Comparison of ENCODE assay signal across 8 cellular contexts in genomic region chr14:73786942-73787759, GRCh38.
DNase-seq lines count a peak whose midpoint lies in the region; ATAC-seq, FAIRE-seq and TF ChIP-seq lines count a peak whose summit lies in the region.

No MANE protein-coding gene starts in this region.

- H3K4me1 ChIP-seq in ES-I3 (ENCODE audit: insufficient read depth, low read length) (peaks cover 32% of the 10 kb centered on the region), H9 (ENCODE audit: insufficient read depth, low read length) (peaks cover 3% of the 10 kb centered on the region; the same call in 1 of the 2 replicates), Panc1 (ENCODE audit: control insufficient read depth, insufficient read depth, low read length) (peaks cover 57% of the 10 kb centered on the region), cardiac muscle cell (ENCODE audit: low read depth) (peaks cover 45% of the 10 kb centered on the region), pancreas (peaks cover 22 to 33% (median 32%) of the 10 kb centered on the region in 3 donors)

- in situ Hi-C loops in Panc1 (cut with HindIII; ENCODE audit: low pct_unique_long_range_greater_than_20kb, low sequenced_read_pairs), result no loop called here

- no peak for TF ChIP-seq CTCF in H9 (conservative IDR thresholded peaks at IDR 0.05)
- no peak for TF ChIP-seq CTCF in Panc1 (IDR thresholded peaks at IDR 0.05)
- no peak for TF ChIP-seq CTCF in cardiac muscle cell (IDR thresholded peaks at IDR 0.05; ENCODE audit: low read depth, low read length)
- no peak for TF ChIP-seq CTCF in pancreas (IDR thresholded peaks at IDR 0.05)

- ATAC-seq in Panc1 (peak; percentile 68), pancreas (peak; percentile 39 to 75 (median 60)), HG03571 (IDR thresholded peaks at IDR 0.05; ENCODE audit: unreplicated experiment) (no peak)

- no TSS peak for BruUV-seq in Panc1 (replicated peaks; lab: Mats Ljungman, UMichigan)

- H2BK5ac ChIP-seq in H9 (ENCODE audit: insufficient read length, low read length), result no peak overlapping the region

- peaks cover 38 to 48% of the 10 kb centered on the region in 2 experiments for H3K4me1 Mint-ChIP-seq in H9
- H3K4me1 Mint-ChIP-seq in activated naive CD4-positive, alpha-beta T cell treated with anti-CD3 and anti-CD28 coated beads, Interleukin-2, amount 50 U/mL, for 24 hours, result peaks cover 69% of the 10 kb centered on the region

- peaks cover 93% of the 10 kb centered on the region for H3K27me3 Mint-ChIP-seq in H9 (ENCODE audit: low read depth)
- H3K27me3 Mint-ChIP-seq in activated naive CD4-positive, alpha-beta T cell treated with anti-CD3 and anti-CD28 coated beads, Interleukin-2, amount 50 U/mL, for 24 hours, result no peaks in the 10 kb centered on the region

- no peak overlapping the region for H2BK120ac ChIP-seq in H9 (ENCODE audit: low read depth, low read length, poor library complexity, severe bottlenecking)

- no peak overlapping the region for H4K91ac ChIP-seq in H9 (ENCODE audit: insufficient read length, low read depth, low read length)

- no peak overlapping the region for H3K56ac ChIP-seq in H9 (ENCODE audit: insufficient read length, low read depth, low read length)

- H3K4me3 ChIP-seq in Panc1 (ENCODE audit: low read depth in 2 of 2, low read length in 2 of 2) (peak overlapping the region; percentile 55 to 83), cardiac muscle cell (peak overlapping the region; percentile 80), pancreas (peak overlapping the region; percentile 59 to 70 (median 68))

- no peaks in the 10 kb centered on the region for H3K79me2 ChIP-seq in H9 (ENCODE audit: insufficient read depth, low read length)

- H2BK15ac ChIP-seq in H9 (ENCODE audit: low read depth, low read length), result no peak overlapping the region

- no peak overlapping the region for H3K4ac ChIP-seq in H9 (ENCODE audit: low read depth, low read length)

- H4K5ac ChIP-seq in H9 (ENCODE audit: insufficient read length, low read depth, low read length), result no peak overlapping the region

- H2BK12ac ChIP-seq in H9 (ENCODE audit: insufficient read length, low read depth, low read length), result no peak overlapping the region

- POLR2A ChIA-PET in Panc1 (lab: Charles Lee), result interaction anchor here (0.6 kb wide), 2 partner anchors 44 to 55 kb away, joined by 3 to 5 read pairs; no protein-coding TSS in a partner anchor

- no peak overlapping the region for H2AK5ac ChIP-seq in H9 (ENCODE audit: insufficient read length, low read length)

- peaks cover 19% of the 10 kb centered on the region for H3K23me2 ChIP-seq in H9 (ENCODE audit: insufficient read length, low read depth, low read length, poor library complexity, severe bottlenecking)

- no peaks in the 10 kb centered on the region for H3K36me3 ChIP-seq in ES-I3 (ENCODE audit: insufficient read depth, low read length)
- no peaks in the 10 kb centered on the region for H3K36me3 ChIP-seq in Panc1 (ENCODE audit: control insufficient read depth, insufficient read depth, low read length)
- no peaks in the 10 kb centered on the region for H3K36me3 ChIP-seq in cardiac muscle cell
- H3K36me3 ChIP-seq in pancreas, result no peaks in the 10 kb centered on the region

- peak overlapping the region; percentile 54 for H3K18ac ChIP-seq in H9 (ENCODE audit: insufficient read length, low read depth, low read length)

- no peak overlapping the region for H4K8ac ChIP-seq in H9 (replicated peaks; ENCODE audit: insufficient read length, low read depth, low read length)

- peak overlapping the region; percentile 72 to 91 for H3K4me3 Mint-ChIP-seq in H9
- H3K4me3 Mint-ChIP-seq in activated naive CD4-positive, alpha-beta T cell treated with anti-CD3 and anti-CD28 coated beads, Interleukin-2, amount 50 U/mL, for 24 hours, result peak overlapping the region; percentile 93

- no peaks in the 10 kb centered on the region for H3K79me1 ChIP-seq in H9 (ENCODE audit: insufficient read depth, low read depth, low read length, poor library complexity, severe bottlenecking)

- H3K9me3 ChIP-seq in ES-I3 (ENCODE audit: control insufficient read depth, insufficient read depth, low read length), result no peaks in the 10 kb centered on the region
- H3K9me3 ChIP-seq in H9 (ENCODE audit: control insufficient read depth, low read depth, low read length), result no peaks in the 10 kb centered on the region
- no peaks in the 10 kb centered on the region for H3K9me3 ChIP-seq in Panc1 (ENCODE audit: control insufficient read depth, insufficient read depth, low read depth, low read length)
- no peaks in the 10 kb centered on the region for H3K9me3 ChIP-seq in cardiac muscle cell (ENCODE audit: low read depth)
- H3K9me3 ChIP-seq in pancreas, result no peaks in the 10 kb centered on the region

- H4K20me1 ChIP-seq in H9 (ENCODE audit: control insufficient read depth, insufficient read depth, insufficient read length), result no peaks in the 10 kb centered on the region

- peak; percentile 56 for DNase-seq in H9
- no peak for DNase-seq in Panc1 (ENCODE audit: low read depth, low spot score)
- DNase-seq in cardiac muscle cell (ENCODE audit: low read depth in 1 of 2, low spot score in 1 of 2), result peak; percentile 58 to 83
- peak; percentile 66 to 88 (median 72) for DNase-seq in pancreas
- DNase-seq in DMS153 (lab: John Stamatoyannopoulos, UW), result no peak

- intact Hi-C loops in Panc1 (cut with micrococcal nuclease; ENCODE audit: unreplicated experiment), result no loop called here
- intact Hi-C loops in pancreas (cut with DNase I), result no loop called here

- WGBS in H9 (ENCODE audit: extremely low coverage, insufficient read length, low lambda C conversion rate), result no CpG with 5 or more reads among the region's 87 CpGs
- WGBS in pancreas, 2 donors, result 0% methylated on average over 34 to 87 of the region's 87 CpGs

- H3K4me2 ChIP-seq in H9 (ENCODE audit: insufficient read depth, insufficient read length, low read length), result peak overlapping the region; percentile 89

- no peak overlapping the region for H3T11ph ChIP-seq in H9 (ENCODE audit: low read length)

- FAIRE-seq in pancreas (lab: Jason Lieb, UNC), result no peak

- CTCF ChIA-PET in Panc1 (lab: Charles Lee), result interaction anchor here (0.5 to 0.6 kb wide), 2 partner anchors 30 to 89 kb away, joined by 4 to 7 read pairs; no protein-coding TSS in a partner anchor

- H3K27me3 ChIP-seq in H9 (ENCODE audit: insufficient read depth, low read length) (peaks cover 23% of the 10 kb centered on the region; the same call in 1 of the 2 replicates), Panc1 (ENCODE audit: control insufficient read depth, insufficient read depth, low read length) (no peaks in the 10 kb centered on the region), cardiac muscle cell (no peaks in the 10 kb centered on the region), pancreas (no peaks in the 10 kb centered on the region)

- H3K9ac ChIP-seq in ES-I3 (ENCODE audit: low read depth, low read length), result peak overlapping the region; percentile 72
- peak overlapping the region; percentile 33 for H3K9ac ChIP-seq in H9 (ENCODE audit: extremely low read depth, insufficient read length, low read length)

- H3K27ac Mint-ChIP-seq in H9, result no peak overlapping the region
- peak overlapping the region; percentile 96 for H3K27ac Mint-ChIP-seq in activated naive CD4-positive, alpha-beta T cell treated with anti-CD3 and anti-CD28 coated beads, Interleukin-2, amount 50 U/mL, for 24 hours

- peak overlapping the region; percentile 68 for H3K14ac ChIP-seq in H9 (ENCODE audit: insufficient read depth, low read length)

- no peak overlapping the region for H3K27ac ChIP-seq in H9 (ENCODE audit: insufficient read length, low read depth, low read length)
- H3K27ac ChIP-seq in Panc1 (ENCODE audit: low read length), result peak overlapping the region; percentile 95
- peak overlapping the region; percentile 96 for H3K27ac ChIP-seq in cardiac muscle cell
- H3K27ac ChIP-seq in pancreas, result peak overlapping the region; percentile 86 to 96 (median 93)

- H3K36me3 Mint-ChIP-seq in H9 (ENCODE audit: insufficient read depth in 1 of 3, low read depth in 3 of 3), result no peaks in the 10 kb centered on the region
- H3K36me3 Mint-ChIP-seq in activated naive CD4-positive, alpha-beta T cell treated with anti-CD3 and anti-CD28 coated beads, Interleukin-2, amount 50 U/mL, for 24 hours, result no peaks in the 10 kb centered on the region

- H3K9me3 Mint-ChIP-seq in H9, result no peaks in the 10 kb centered on the region; a peak in 1 of 5 replicates
- H3K9me3 Mint-ChIP-seq in activated naive CD4-positive, alpha-beta T cell treated with anti-CD3 and anti-CD28 coated beads, Interleukin-2, amount 50 U/mL, for 24 hours, result no peaks in the 10 kb centered on the region

- no peak overlapping the region for H2BK20ac ChIP-seq in H9 (ENCODE audit: low read depth, low read length, poor library complexity, severe bottlenecking)

- no peak overlapping the region for H3K23ac ChIP-seq in H9 (ENCODE audit: insufficient read length, low read depth, low read length)

- peak overlapping the region; percentile 65 for H2AFZ ChIP-seq in H9 (ENCODE audit: low read length)

Comparison
In these comparisons a context has a peak if more than half of its experiments do, and no peak if none do; other contexts are left out.
1. DNase-seq: peak in H9 (single experiment), cardiac muscle cell (2 of 2) and pancreas (6 of 6); none in Panc1 (single experiment) and DMS153 (single experiment).
2. Peak in every context shown above with its lines, with median percentiles within 50 percentile points of each other: H3K4me3 ChIP-seq.